8 cellular contexts compared by ENCODE assay signal in genomic region chr2:237966565-237967462, GRCh38. TPM values are rescaled to one million over a fixed set of nuclear protein-coding genes. Genes with fewer than 3 reads are reported as not detected.
A peak's percentile ranks its signal among the peaks of the same experiment; 100 is the strongest.
DNase-seq lines count a peak whose midpoint lies in the region; ATAC-seq and TF ChIP-seq lines count a peak whose summit lies in the region.

TSS of gene UBE2F (plus strand) at chr2:237967014. CDS start at chr2:237973108, 6,094 bp downstream.

- H3K4me3 ChIP-seq in GM12865 (ENCODE audit: low read depth, low read length): peak within 1 kb of the TSS; percentile 84
- peak within 1 kb of the TSS; percentile 92 for H3K4me3 ChIP-seq in adipocyte (ENCODE audit: low read length)

- TF ChIP-seq CTCF in GM12865 (IDR thresholded peaks at IDR 0.05; ENCODE audit: insufficient read depth, low read depth, low read length, missing control alignments) (no peak), type B pancreatic cell (conservative IDR thresholded peaks at IDR 0.05) (no peak)

- peaks cover 33% of the 10 kb centered on the region for H3K4me1 ChIP-seq in adipocyte (ENCODE audit: control insufficient read depth, insufficient read depth, low read length)

- H3K27me3 ChIP-seq in adipocyte (replicated peaks; ENCODE audit: control insufficient read depth, insufficient read depth, low read length): no peaks in the 10 kb centered on the region

- H3K27ac Mint-ChIP-seq in type B pancreatic cell: peak within 1 kb of the TSS; percentile 88

- peaks cover 14% of the 10 kb centered on the region for H3K9me3 ChIP-seq in adipocyte (ENCODE audit: control insufficient read depth, low read length)

- peaks cover 31% of the 10 kb centered on the region for H3K4me1 Mint-ChIP-seq in type B pancreatic cell (ENCODE audit: unreplicated experiment)

- no peaks in the 10 kb centered on the region for H3K27me3 Mint-ChIP-seq in type B pancreatic cell

- H3K9me3 Mint-ChIP-seq in type B pancreatic cell: peaks cover 7% of the 10 kb centered on the region

- DNase-seq in GM12865 (ENCODE audit: low read depth): peak; percentile 97
- peak; percentile 94 to 97 (median 95) for DNase-seq in NCI-H1417 (lab: John Stamatoyannopoulos, UW)
- DNase-seq in T follicular helper cell (ENCODE audit: low read depth): peak; percentile 94
- peak; percentile 99 for DNase-seq in adipocyte (ENCODE audit: low read depth)
- peak; percentile 99 for DNase-seq in cardiac septum (ENCODE audit: low spot score)
- DNase-seq in pons (ENCODE audit: low spot score): peak; percentile 95
- peak; percentile 99 for DNase-seq in type B pancreatic cell (ENCODE audit: extremely low spot score, unreplicated experiment)

- ATAC-seq in HG02759 (IDR thresholded peaks at IDR 0.05; ENCODE audit: unreplicated experiment): peak; percentile 96

- H3K9ac ChIP-seq in adipocyte (ENCODE audit: low read length): peak within 1 kb of the TSS; percentile 91

- intact Hi-C loops in cardiac septum (cut with DNase I): loop anchor here (2.0 to 5.0 kb wide), 3 partner anchors 45 to 110 kb away; partner anchors contain the start of genes RAMP1 and SCLY

- H3K36me3 ChIP-seq in adipocyte (ENCODE audit: control insufficient read depth, insufficient read depth, low read length, severe bottlenecking): no peaks in the 10 kb centered on the region

- peaks cover 3% of the 10 kb centered on the region for H3K36me3 Mint-ChIP-seq in type B pancreatic cell

- H3K4me3 Mint-ChIP-seq in type B pancreatic cell: peak within 1 kb of the TSS; percentile 90

RNA-seq across cellular contexts. Expression of gene UBE2F, which starts in this region (rescaled TPM):
- total RNA-seq in cardiac septum (61.0 TPM), type B pancreatic cell (ENCODE audit: low replicate concordance) (43.1 and 49.6 TPM in 2 replicates)

Comparison
In these comparisons a context has a peak if more than half of its experiments do, and no peak if none do; other contexts are left out.
1. Peak in every context shown above with its lines: DNase-seq, ATAC-seq and H3K4me3 ChIP-seq.